In the genomic region with DNA sequence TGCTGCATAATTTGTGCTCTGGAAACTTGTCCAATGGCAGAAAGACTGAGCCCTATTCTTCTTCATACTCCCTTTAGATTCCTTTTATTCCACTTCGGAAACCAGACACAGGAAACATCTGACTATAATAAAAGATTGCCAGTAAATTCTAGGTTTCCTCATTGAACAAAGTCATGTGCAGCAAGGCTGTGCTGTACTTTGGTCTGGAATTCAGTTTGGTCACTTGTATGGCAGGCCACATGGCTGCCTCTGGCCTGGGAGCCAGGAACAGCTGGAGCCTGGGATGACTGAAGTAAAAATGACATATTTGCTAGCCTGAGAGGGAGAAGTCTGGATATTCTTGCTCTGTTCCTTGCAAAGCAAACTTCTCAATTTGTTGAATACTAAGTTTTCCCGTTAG, we compare ENCODE assay signal across 1 cellular context.
TF ChIP-seq lines count a peak whose summit lies in the region.

No MANE protein-coding gene starts in this region.

TF ChIP-seq in GM12878, 131 proteins besides CTCF, POLR2A, EP300 and RAD21:
- TF ChIP-seq RAD51 (IDR thresholded peaks at IDR 0.05) (no peak), PAX8 (IDR thresholded peaks at IDR 0.05) (no peak), MEF2B (IDR thresholded peaks at IDR 0.05; ENCODE audit: partially characterized antibody, poor library complexity, severe bottlenecking) (no peak), CEBPB (IDR thresholded peaks at IDR 0.05; ENCODE audit: borderline replicate concordance in 1 of 2, low read depth in 2 of 2, low read length in 2 of 2) (no peak), BRCA1 (IDR thresholded peaks at IDR 0.05; ENCODE audit: low read depth, low read length) (no peak)
